7 cellular contexts compared by ENCODE assay signal in genomic region chr4:185465707-185466106, GRCh38. TPM values are rescaled to one million over a fixed set of nuclear protein-coding genes. Genes with fewer than 3 reads are reported as not detected.
"Had no signal": no experiment of that assay in that cellular context is flagged by ENCODE, and none has a peak within 500 bp of the region (broad histone marks: within the 10 kb centered on the region; RNA-seq: fewer than 3 reads in every experiment).

No MANE protein-coding gene starts in this region.

- H3K4me3 ChIP-seq: HAP-1, K562 had no signal

- DNase-seq: GOT3, H7, KG1 had no signal

- H3K36me3 ChIP-seq: HAP-1 had no signal

- ATAC-seq: HCT116, K562 had no signal

- H3K9me3 ChIP-seq: HAP-1 had no signal

- H3K4me1 ChIP-seq: HAP-1 had no signal

RNA-seq across cellular contexts. Expression of gene CCDC110, which starts 5.8 kb away (rescaled TPM):
- total RNA-seq: HT-29 had no signal
